ENCODE assay signal across 9 cellular contexts in genomic region chr20:31870703-31871601, GRCh38. TPM values are rescaled to one million over a fixed set of nuclear protein-coding genes. Genes with fewer than 3 reads are reported as not detected.
DNase-seq lines count a peak whose midpoint lies in the region; ATAC-seq and TF ChIP-seq lines count a peak whose summit lies in the region.
"Had no signal": no experiment of that assay in that cellular context is flagged by ENCODE, and none has a peak within 500 bp of the region (broad histone marks: within the 10 kb centered on the region; RNA-seq: fewer than 3 reads in every experiment).

No MANE protein-coding gene starts in this region.

- intact Hi-C loops in Right ventricle myocardium inferior (cut with DNase I) (no loop called here), uterus (cut with DNase I; ENCODE audit: low total_unique reads) (no loop called here)

- TF ChIP-seq POLR2A in uterus (IDR thresholded peaks at IDR 0.05) = no peak

- DNase-seq in cardiac muscle cell (ENCODE audit: low read depth in 1 of 2, low spot score in 1 of 2) (no peak), Right ventricle myocardium inferior (ENCODE audit: missing footprints) (no peak), cardiac fibroblast (ENCODE audit: low read depth in 2 of 2) (no peak), uterus (no peak), glomerular visceral epithelial cell (ENCODE audit: extremely low spot score) (no peak), NCI-H1694 treated with DMSO at 0.1 percent for 48 hours (lab: John Stamatoyannopoulos, UW) (no peak), NCI-H2196 (lab: John Stamatoyannopoulos, UW; ENCODE audit: unreplicated experiment) (no peak)
- DNase-seq: RPMI8226 had no signal

- H3K36me3 ChIP-seq in cardiac muscle cell (no peaks in the 10 kb centered on the region), mucosa of stomach (ENCODE audit: control insufficient read depth, insufficient read depth, low read length) (no peaks in the 10 kb centered on the region), uterus (no peaks in the 10 kb centered on the region)

- H3K4me3 ChIP-seq in cardiac muscle cell (peak overlapping the region; percentile 65), cardiac fibroblast (replicated peaks in 1 of 2; ENCODE audit: low read depth in 2 of 2, low read length in 2 of 2) (peak overlapping the region; percentile 11 to 29), mucosa of stomach (ENCODE audit: low read length) (no peak overlapping the region), uterus (peak overlapping the region; percentile 23 to 80)

- H3K4me1 ChIP-seq in cardiac muscle cell (ENCODE audit: low read depth) (peaks cover 3% of the 10 kb centered on the region), mucosa of stomach (ENCODE audit: control insufficient read depth, insufficient read depth, low read length) (peaks cover 15% of the 10 kb centered on the region), uterus (peaks cover 0 to 7% of the 10 kb centered on the region in 2 donors)

- H3K27me3 ChIP-seq in cardiac muscle cell (no peaks in the 10 kb centered on the region), mucosa of stomach (ENCODE audit: control insufficient read depth, insufficient read depth, low read length) (peaks cover 32% of the 10 kb centered on the region), uterus (no peaks in the 10 kb centered on the region)

- ATAC-seq in Right ventricle myocardium inferior = no peak

- H3K9me3 ChIP-seq in cardiac muscle cell (ENCODE audit: low read depth) = no peaks in the 10 kb centered on the region
- no peaks in the 10 kb centered on the region for H3K9me3 ChIP-seq in mucosa of stomach (ENCODE audit: control insufficient read depth, low read length)
- H3K9me3 ChIP-seq in uterus = no peaks in the 10 kb centered on the region

- H3K27ac ChIP-seq in cardiac muscle cell (no peak overlapping the region), uterus (peak overlapping the region; percentile 42 to 69)

- peak overlapping the region; percentile 59 for H3K9ac ChIP-seq in mucosa of stomach (ENCODE audit: low read length)

- TF ChIP-seq CTCF in cardiac muscle cell (IDR thresholded peaks at IDR 0.05; ENCODE audit: low read depth, low read length) = no peak
- TF ChIP-seq CTCF in cardiac fibroblast (IDR thresholded peaks at IDR 0.05; ENCODE audit: low read depth, low read length) = no peak
- TF ChIP-seq CTCF in uterus (IDR thresholded peaks at IDR 0.05) = no peak

RNA-seq across cellular contexts. Expression of gene TTLL9, which starts 0.5 kb away (rescaled TPM):
- total RNA-seq in cardiac muscle cell (0.15 TPM in 1 of 2 replicates, not detected in the other), Right ventricle myocardium inferior (not detected), uterus (1 to 10 TPM in 1 of 4 donors, under 1 TPM in 2, not detected in 1; under 0.01 to 2.9 (median 0.91) TPM)
- 0.09 and 0.47 TPM in 2 replicates for polyA plus RNA-seq in cardiac muscle cell

RNA-seq across cellular contexts. Expression of gene DUSP15, which starts 0.6 kb away (rescaled TPM):
- total RNA-seq in cardiac muscle cell (20.3 and 23.6 TPM in 2 replicates), Right ventricle myocardium inferior (2.9 TPM), uterus (10 to 100 TPM in 1 of 4 donors, 1 to 10 TPM in 2, not detected in 1; 1.6 to 45.6 (median 8.8) TPM)
- 7.2 and 8.0 TPM in 2 replicates for polyA plus RNA-seq in cardiac muscle cell

RNA-seq across cellular contexts. Expression of gene FOXS1, which starts 25.5 kb away (rescaled TPM):
- total RNA-seq in cardiac muscle cell (0.07 and 0.83 TPM in 2 replicates), Right ventricle myocardium inferior (0.89 TPM), uterus (1 to 10 TPM in 2 of 4 donors, not detected in 2; 5.4 to 6.2 TPM)
- polyA plus RNA-seq in cardiac muscle cell = 0.23 TPM in 1 of 2 replicates, not detected in the other

RNA-seq across cellular contexts. Expression of gene MYLK2, which starts 51.8 kb away (rescaled TPM):
- total RNA-seq in cardiac muscle cell (0.15 TPM in 1 of 2 replicates, not detected in the other), Right ventricle myocardium inferior (0.35 TPM), uterus (under 1 TPM in 2 of 4 donors, not detected in 2; 0.21 to 0.69 TPM)
- 0.26 TPM in 1 of 2 replicates, not detected in the other for polyA plus RNA-seq in cardiac muscle cell
